Comparison of ENCODE assay signal across 2 cellular contexts in the genomic region with DNA sequence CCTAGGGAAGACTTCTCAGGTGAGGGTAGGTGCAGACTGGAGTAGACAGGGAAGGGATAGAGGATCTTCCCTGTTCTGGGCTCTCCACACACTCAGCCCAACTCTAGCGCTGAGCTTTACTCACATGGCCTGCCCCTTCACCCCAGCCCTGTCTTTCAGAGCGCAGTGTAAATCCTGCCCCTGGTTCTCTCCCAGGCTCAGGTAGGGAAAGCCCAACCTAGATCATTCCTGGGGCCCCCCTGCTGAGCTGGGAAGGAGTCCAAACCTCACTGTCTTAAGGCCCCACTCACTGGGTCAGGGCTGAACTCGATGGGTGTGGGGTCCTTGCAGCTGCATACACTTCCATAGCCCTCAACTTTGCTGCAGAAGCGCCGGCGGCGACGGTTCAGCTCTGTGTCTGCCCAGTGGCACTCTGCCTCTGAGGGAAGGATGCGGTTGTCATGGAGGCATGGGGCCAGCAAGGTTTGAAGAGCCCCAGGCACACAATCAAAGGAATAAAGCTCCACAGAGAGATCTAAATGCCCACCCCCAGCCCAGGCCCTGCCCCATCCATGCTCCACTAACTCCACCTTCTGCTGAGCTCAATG.
TF ChIP-seq lines count a peak whose summit lies in the region.

No MANE protein-coding gene starts in this region.

TF ChIP-seq in HEK293, 187 proteins besides CTCF, POLR2A, EP300 and RAD21:
- no peak for TF ChIP-seq ZNF146 (tag by site-specific recombination; IDR thresholded peaks at IDR 0.05)
- peak; percentile 65; the same call in 1 of the 2 replicates for TF ChIP-seq GLIS1 (tag by site-specific recombination; IDR thresholded peaks at IDR 0.05)
- no peak for TF ChIP-seq ZNF274 (IDR thresholded peaks at IDR 0.05; ENCODE audit: low read length)
- TF ChIP-seq ZNF274 (tag by site-specific recombination; IDR thresholded peaks at IDR 0.05; ENCODE audit: borderline replicate concordance): no peak
- TF ChIP-seq, protein P1, sequence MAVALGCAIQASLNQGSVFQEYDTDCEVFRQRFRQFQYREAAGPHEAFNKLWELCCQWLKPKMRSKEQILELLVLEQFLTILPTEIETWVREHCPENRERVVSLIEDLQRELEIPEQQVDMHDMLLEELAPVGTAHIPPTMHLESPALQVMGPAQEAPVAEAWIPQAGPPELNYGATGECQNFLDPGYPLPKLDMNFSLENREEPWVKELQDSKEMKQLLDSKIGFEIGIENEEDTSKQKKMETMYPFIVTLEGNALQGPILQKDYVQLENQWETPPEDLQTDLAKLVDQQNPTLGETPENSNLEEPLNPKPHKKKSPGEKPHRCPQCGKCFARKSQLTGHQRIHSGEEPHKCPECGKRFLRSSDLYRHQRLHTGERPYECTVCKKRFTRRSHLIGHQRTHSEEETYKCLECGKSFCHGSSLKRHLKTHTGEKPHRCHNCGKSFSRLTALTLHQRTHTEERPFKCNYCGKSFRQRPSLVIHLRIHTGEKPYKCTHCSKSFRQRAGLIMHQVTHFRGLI (tag by site-specific recombination; IDR thresholded peaks at IDR 0.05): peak; percentile 98
- no peak for TF ChIP-seq SETDB1 (IDR thresholded peaks at IDR 0.05; ENCODE audit: insufficient read length, low read length)

TF ChIP-seq in K562, 482 proteins besides CTCF, POLR2A, EP300 and RAD21:
- no peak for TF ChIP-seq MTF1 (CRISPR knock-in tag; IDR thresholded peaks at IDR 0.05; ENCODE audit: borderline replicate concordance)
- TF ChIP-seq RBFOX2 (IDR thresholded peaks at IDR 0.05; ENCODE audit: low read depth, low read length): peak; percentile 36; the same call in 1 of the 2 replicates
